ENCODE assay signal across 1 cellular context in genomic region chr10:22280078-22280477, GRCh38.
TF ChIP-seq lines count a peak whose summit lies in the region.

No MANE protein-coding gene starts in this region.

TF ChIP-seq in GM23338, 12 proteins besides CTCF, POLR2A, EP300 and RAD21 (continued from another document):
- TF ChIP-seq ZNF462 (CRISPR knock-in tag; IDR thresholded peaks at IDR 0.05) (peak; percentile 91), POLR2AphosphoS5 (IDR thresholded peaks at IDR 0.05; ENCODE audit: low read depth) (no peak), STAT1 (IDR thresholded peaks at IDR 0.05; ENCODE audit: unreplicated experiment) (no peak), JUNB (IDR thresholded peaks at IDR 0.05; ENCODE audit: unreplicated experiment) (no peak), ZNF114 (CRISPR knock-in tag; IDR thresholded peaks at IDR 0.05) (no peak; the same call in none of the 2 replicates), NANOG (IDR thresholded peaks at IDR 0.05; ENCODE audit: borderline replicate concordance) (0 out of 2 replicates have a peak, but pooled peaks have one; percentile 22), EZH2phosphoT487 (IDR thresholded peaks at IDR 0.05; ENCODE audit: unreplicated experiment) (no peak)
TF ChIP-seq in GM23338: peak in this region for 2.
